14 cellular contexts compared by ENCODE assay signal in genomic region chr1:11927866-11928592, GRCh38. TPM values are rescaled to one million over a fixed set of nuclear protein-coding genes. Genes with fewer than 3 reads are reported as not detected.
DNase-seq lines count a peak whose midpoint lies in the region; ATAC-seq and TF ChIP-seq lines count a peak whose summit lies in the region.
"Had no signal": no experiment of that assay in that cellular context is flagged by ENCODE, and none has a peak within 500 bp of the region (broad histone marks: within the 10 kb centered on the region; RNA-seq: fewer than 3 reads in every experiment).

No MANE protein-coding gene starts in this region.

- peak overlapping the region; percentile 69 for H2AFZ ChIP-seq in IMR-90 (replicated peaks; ENCODE audit: low read length, poor library complexity)

- in situ Hi-C loops in IMR-90 (cut with MboI; ENCODE audit: low sequenced_read_pairs), result no loop called here

- DNase-seq in IMR-90 (peak; percentile 40), midbrain (lab: John Stamatoyannopoulos, UW) (peak; percentile 40), NCI-H146 treated with DMSO at 0.1 percent for 48 hours (lab: John Stamatoyannopoulos, UW; ENCODE audit: unreplicated experiment) (no peak), C1 segment of cervical spinal cord (lab: John Stamatoyannopoulos, UW) (no peak), HK-2 (ENCODE audit: unreplicated experiment) (no peak), GF-D8 (lab: John Stamatoyannopoulos, UW) (no peak)
- no peak for DNase-seq in activated naive CD8-positive, alpha-beta T cell treated with anti-CD3 and anti-CD28 coated beads, Interleukin-2, amount 50 U/mL, for 24 hours
- DNase-seq: activated CD4-positive, alpha-beta T cell treated with anti-CD3 and anti-CD28 coated beads, Interleukin-2, amount 10 ng/mL, durations not matched to agents 24 days and 14 days; kidney glomerular epithelial cell had no signal

- H3K36me3 Mint-ChIP-seq in activated naive CD8-positive, alpha-beta T cell treated with anti-CD3 and anti-CD28 coated beads, Interleukin-2, amount 50 U/mL, for 24 hours (ENCODE audit: low read depth), result peaks cover 9% of the 10 kb centered on the region

- 0 out of 2 replicates have a peak overlapping the region, but pooled peaks have one; percentile 29 for H3K56ac ChIP-seq in IMR-90 (ENCODE audit: extremely low read depth, insufficient read depth, low read length)

- CTCF ChIA-PET in IMR-90 (lab: Yijun Ruan, JAX), result interaction anchor here (0.7 kb wide), 1 partner anchor 669 kb away, joined by 3 read pairs; no protein-coding TSS in a partner anchor

- BruUV-seq in IMR-90 (replicated peaks; lab: Mats Ljungman, UMichigan), result no TSS peak

- peak overlapping the region; percentile 78; the same call in 1 of the 2 replicates for H3K4ac ChIP-seq in IMR-90 (ENCODE audit: low read depth, low read length)

- peak overlapping the region; percentile 94 to 96 for H4K8ac ChIP-seq in IMR-90 (ENCODE audit: low read depth in 2 of 2, low read length in 2 of 2)

- peak overlapping the region; percentile 84 for H2BK5ac ChIP-seq in IMR-90 (ENCODE audit: low read depth, low read length, poor library complexity, severe bottlenecking)

- H3K27me3 ChIP-seq in BLaER1 (no peaks in the 10 kb centered on the region), IMR-90 (ENCODE audit: control insufficient read depth, insufficient read depth, low read length) (no peaks in the 10 kb centered on the region)
- H3K27me3 ChIP-seq: BLaER1 treated with 17β-estradiol and CSF1 and Interleukin-3, amounts not matched to agents 10 nM and 100 nM; foreskin keratinocyte had no signal

- H3K18ac ChIP-seq in IMR-90 (ENCODE audit: low read depth, low read length), result peak overlapping the region; percentile 93

- H2BK20ac ChIP-seq in IMR-90 (ENCODE audit: low read depth, low read length), result peak overlapping the region; percentile 83; the same call in 1 of the 2 replicates

- H3K27me3 Mint-ChIP-seq in activated naive CD8-positive, alpha-beta T cell treated with anti-CD3 and anti-CD28 coated beads, Interleukin-2, amount 50 U/mL, for 24 hours, result no peaks in the 10 kb centered on the region
- H3K27me3 Mint-ChIP-seq: activated CD4-positive, alpha-beta T cell treated with anti-CD3 and anti-CD28 coated beads, Interleukin-2, amount 10 ng/mL, durations not matched to agents 24 days and 14 days; stimulated activated memory B cell treated with anti-CD40 and anti-IgM and Interleukin-4, amounts not matched to agents 10 μg/mL and 1 μg/mL and 100 μg/mL, for 72 hours had no signal

- peak overlapping the region; percentile 5; the same call in 1 of the 2 replicates for H3K4me2 ChIP-seq in BLaER1
- no peak overlapping the region for H3K4me2 ChIP-seq in IMR-90 (ENCODE audit: low read depth, low read length)

- no peak for TF ChIP-seq RAD21 in IMR-90 (IDR thresholded peaks at IDR 0.05; ENCODE audit: low read length)

- intact Hi-C loops in IMR-90 (cut with micrococcal nuclease), result no loop called here

- ATAC-seq in IMR-90 (ENCODE audit: low read depth), result no peak
- ATAC-seq in activated naive CD8-positive, alpha-beta T cell treated with anti-CD3 and anti-CD28 coated beads, Interleukin-2, amount 50 U/mL, for 24 hours, result no peak
- ATAC-seq: foreskin keratinocyte; stimulated activated memory B cell treated with anti-CD40 and anti-IgM and Interleukin-4, amounts not matched to agents 10 μg/mL and 1 μg/mL and 100 μg/mL, for 72 hours had no signal

- H4K91ac ChIP-seq in IMR-90 (ENCODE audit: insufficient read depth, low read depth, low read length), result peak overlapping the region; percentile 36; the same call in 1 of the 2 replicates

- H3K4me1 ChIP-seq in BLaER1 (peaks cover 68% of the 10 kb centered on the region), IMR-90 (ENCODE audit: control insufficient read depth, insufficient read depth, low read length) (peaks cover 24% of the 10 kb centered on the region)

- WGBS in IMR-90 (ENCODE audit: extremely low coverage in 2 of 2, insufficient read length in 1 of 2), 2 experiments, result 20% methylated on average over 1 of the region's 5 CpGs; no CpG with 5 or more reads in 1 of the 2 experiments

- H3K9ac ChIP-seq in BLaER1 (no peak overlapping the region), IMR-90 (ENCODE audit: low read depth, low read length) (no peak overlapping the region)

- H3K79me1 ChIP-seq in IMR-90 (ENCODE audit: low read depth in 1 of 2, low read length in 2 of 2), result peaks cover 6 to 22% of the 10 kb centered on the region in 2 experiments

- H2AK5ac ChIP-seq in IMR-90 (ENCODE audit: low read depth, low read length), result peak overlapping the region; percentile 79

- H2BK15ac ChIP-seq in IMR-90 (ENCODE audit: low read depth, low read length), result peak overlapping the region; percentile 97; the same call in 2 of the 3 replicates

- dilution Hi-C loops in IMR-90 (cut with HindIII; ENCODE audit: low sequenced_read_pairs, unreplicated experiment), result no loop called here

- no peak for TF ChIP-seq POLR2A in IMR-90 (IDR thresholded peaks at IDR 0.05; ENCODE audit: low read depth, low read length)

- POLR2A ChIA-PET in IMR-90 (lab: Charles Lee; ENCODE audit: unreplicated experiment), result no interaction called here

- H2BK120ac ChIP-seq in IMR-90 (ENCODE audit: low read depth, low read length), result peak overlapping the region; percentile 93; the same call in 1 of the 2 replicates

- H3K9me3 Mint-ChIP-seq in activated naive CD8-positive, alpha-beta T cell treated with anti-CD3 and anti-CD28 coated beads, Interleukin-2, amount 50 U/mL, for 24 hours, result no peaks in the 10 kb centered on the region
- H3K9me3 Mint-ChIP-seq: activated CD4-positive, alpha-beta T cell treated with anti-CD3 and anti-CD28 coated beads, Interleukin-2, amount 10 ng/mL, durations not matched to agents 24 days and 14 days; stimulated activated memory B cell treated with anti-CD40 and anti-IgM and Interleukin-4, amounts not matched to agents 10 μg/mL and 1 μg/mL and 100 μg/mL, for 72 hours had no signal

- H3K4me3 Mint-ChIP-seq in activated naive CD8-positive, alpha-beta T cell treated with anti-CD3 and anti-CD28 coated beads, Interleukin-2, amount 50 U/mL, for 24 hours, result peak overlapping the region; percentile 44
- H3K4me3 Mint-ChIP-seq: activated CD4-positive, alpha-beta T cell treated with anti-CD3 and anti-CD28 coated beads, Interleukin-2, amount 10 ng/mL, durations not matched to agents 24 days and 14 days; stimulated activated memory B cell treated with anti-CD40 and anti-IgM and Interleukin-4, amounts not matched to agents 10 μg/mL and 1 μg/mL and 100 μg/mL, for 72 hours had no signal

- H4K20me1 ChIP-seq in BLaER1 (peaks cover 31% of the 10 kb centered on the region), IMR-90 (ENCODE audit: insufficient read depth, low read length) (peaks cover 22% of the 10 kb centered on the region)

- peak overlapping the region; percentile 78; the same call in 1 of the 2 replicates for H3K23ac ChIP-seq in IMR-90 (ENCODE audit: low read depth, low read length)

- peaks cover 11% of the 10 kb centered on the region for H3K36me3 ChIP-seq in BLaER1
- peaks cover 7% of the 10 kb centered on the region for H3K36me3 ChIP-seq in IMR-90 (ENCODE audit: control insufficient read depth, insufficient read depth, low read length)

- H3K4me1 Mint-ChIP-seq in activated naive CD8-positive, alpha-beta T cell treated with anti-CD3 and anti-CD28 coated beads, Interleukin-2, amount 50 U/mL, for 24 hours, result peaks cover 33% of the 10 kb centered on the region

- H3K4me3 ChIP-seq in BLaER1 (no peak overlapping the region), IMR-90 (ENCODE audit: insufficient read depth, low read depth, low read length) (no peak overlapping the region)
- H3K4me3 ChIP-seq: BLaER1 treated with 17β-estradiol and CSF1 and Interleukin-3, amounts not matched to agents 10 nM and 100 nM; coronary artery had no signal

- H3K14ac ChIP-seq in IMR-90 (replicated peaks; ENCODE audit: low read depth, low read length), result peak overlapping the region; percentile 88

- peak overlapping the region; percentile 87 for H2AK9ac ChIP-seq in IMR-90 (replicated peaks; ENCODE audit: low read depth, low read length, poor library complexity)

- no peak overlapping the region for H3K27ac Mint-ChIP-seq in activated naive CD8-positive, alpha-beta T cell treated with anti-CD3 and anti-CD28 coated beads, Interleukin-2, amount 50 U/mL, for 24 hours
- H3K27ac Mint-ChIP-seq: activated CD4-positive, alpha-beta T cell treated with anti-CD3 and anti-CD28 coated beads, Interleukin-2, amount 10 ng/mL, durations not matched to agents 24 days and 14 days had no signal

- no peak for TF ChIP-seq CTCF in IMR-90 (conservative IDR thresholded peaks at IDR 0.05; ENCODE audit: low read depth, low read length)

- no peak overlapping the region for H3K27ac ChIP-seq in BLaER1
- H3K27ac ChIP-seq in IMR-90 (ENCODE audit: insufficient read depth, low read length), result peak overlapping the region; percentile 68
- H3K27ac ChIP-seq: coronary artery, foreskin keratinocyte had no signal

- no peaks in the 10 kb centered on the region for H3K9me3 ChIP-seq in BLaER1
- H3K9me3 ChIP-seq in IMR-90 (ENCODE audit: control insufficient read depth, insufficient read depth, low read length), result no peaks in the 10 kb centered on the region
- H3K9me3 ChIP-seq: BLaER1 treated with 17β-estradiol and CSF1 and Interleukin-3, amounts not matched to agents 10 nM and 100 nM had no signal

- peaks cover 12% of the 10 kb centered on the region for H3K9me1 ChIP-seq in IMR-90 (ENCODE audit: insufficient read depth, low read length)

- peak overlapping the region; percentile 99 for H4K5ac ChIP-seq in IMR-90 (ENCODE audit: low read depth, low read length)

TF ChIP-seq in IMR-90, 13 proteins besides CTCF, POLR2A, EP300 and RAD21:
- TF ChIP-seq BHLHE40 (IDR thresholded peaks at IDR 0.05; ENCODE audit: low read depth, low read length) (no peak), RCOR1 (IDR thresholded peaks at IDR 0.05; ENCODE audit: insufficient replicate concordance, low read length) (no peak), MXI1 (IDR thresholded peaks at IDR 0.05; ENCODE audit: borderline replicate concordance, low read depth, low read length) (no peak), CHD1 (IDR thresholded peaks at IDR 0.05; ENCODE audit: low read depth, low read length) (no peak)

RNA-seq across cellular contexts. Expression of gene KIAA2013, which starts 1.8 kb away (rescaled TPM):
- 39.4 and 42.5 TPM in 2 replicates for total RNA-seq in IMR-90 (2012; rRNA removed)
- polyA plus RNA-seq in IMR-90 (2012; rRNA removed), result 88.1 and 100 TPM in 2 replicates
- polyA plus RNA-seq in IMR-90 (2012; cell fraction: cytosol; rRNA removed), result 62.7 and 128 TPM in 2 replicates
- polyA plus RNA-seq in IMR-90 (2012; cell fraction: nucleus; rRNA removed; ENCODE audit: low replicate concordance), result 28.7 and 70.2 TPM in 2 replicates

RNA-seq across cellular contexts. Expression of gene PLOD1, which starts 6.5 kb away (rescaled TPM):
- total RNA-seq in IMR-90 (2012; rRNA removed), result 236 and 283 TPM in 2 replicates
- polyA plus RNA-seq in IMR-90 (2012; rRNA removed), result 609 and 635 TPM in 2 replicates
- 441 and 849 TPM in 2 replicates for polyA plus RNA-seq in IMR-90 (2012; cell fraction: cytosol; rRNA removed)
- 284 and 520 TPM in 2 replicates for polyA plus RNA-seq in IMR-90 (2012; cell fraction: nucleus; rRNA removed; ENCODE audit: low replicate concordance)

RNA-seq across cellular contexts. Expression of gene MFN2, which starts 52.2 kb away (rescaled TPM):
- 76.4 and 84.2 TPM in 2 replicates for total RNA-seq in IMR-90 (2012; rRNA removed)
- 51.6 and 52.8 TPM in 2 replicates for polyA plus RNA-seq in IMR-90 (2012; rRNA removed)
- polyA plus RNA-seq in IMR-90 (2012; cell fraction: cytosol; rRNA removed), result 33.4 and 38.2 TPM in 2 replicates
- 60.3 and 63.8 TPM in 2 replicates for polyA plus RNA-seq in IMR-90 (2012; cell fraction: nucleus; rRNA removed; ENCODE audit: low replicate concordance)

Comparison
In these comparisons a context has a peak if more than half of its experiments do, and no peak if none do; other contexts are left out.
1. DNase-seq: peak in IMR-90 (single experiment) and midbrain (single experiment); none in activated naive CD8-positive, alpha-beta T cell treated with anti-CD3 and anti-CD28 coated beads, Interleukin-2, amount 50 U/mL, for 24 hours (single experiment), NCI-H146 treated with DMSO at 0.1 percent for 48 hours (single experiment), C1 segment of cervical spinal cord (0 of 14), HK-2 (single experiment) and GF-D8 (single experiment).